Comparison of ENCODE assay signal across 8 cellular contexts in the genomic region with DNA sequence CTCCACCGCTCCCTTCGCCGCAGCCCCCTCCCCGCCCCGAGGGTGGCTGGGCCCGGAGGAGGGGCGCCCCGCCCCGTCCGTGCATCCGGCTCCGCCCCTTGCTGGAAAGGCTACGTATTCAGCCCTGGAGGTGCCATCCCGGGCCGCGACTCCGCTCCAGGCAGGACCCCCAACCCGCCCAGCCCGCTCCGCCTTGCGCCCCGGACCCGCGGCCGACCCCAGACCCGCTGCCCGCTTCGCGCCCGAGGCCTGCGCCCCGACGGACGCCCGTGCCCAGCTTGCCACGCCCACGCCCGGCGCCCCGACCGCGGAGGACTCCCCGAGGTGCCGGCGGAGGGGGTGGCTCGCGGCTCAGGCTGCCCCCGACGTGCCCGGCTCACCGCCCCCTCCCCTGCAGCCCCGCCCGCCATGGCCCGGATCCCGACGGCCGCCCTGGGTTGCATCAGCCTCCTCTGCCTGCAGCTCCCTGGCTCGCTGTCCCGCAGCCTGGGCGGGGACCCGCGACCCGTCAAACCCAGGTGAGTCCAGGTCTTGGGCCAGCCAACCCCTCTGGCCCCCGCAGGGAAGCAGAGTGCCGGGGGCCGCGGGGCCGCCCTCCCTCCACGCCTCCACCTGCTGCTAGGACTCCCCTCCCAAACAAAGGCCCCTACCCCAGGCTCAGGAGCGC. TPM values are rescaled to one million over a fixed set of nuclear protein-coding genes. Genes with fewer than 3 reads are reported as not detected.
A peak's percentile ranks its signal among the peaks of the same experiment; 100 is the strongest.
DNase-seq lines count a peak whose midpoint lies in the region; ATAC-seq lines count a peak whose summit lies in the region.

A gene with protein sequence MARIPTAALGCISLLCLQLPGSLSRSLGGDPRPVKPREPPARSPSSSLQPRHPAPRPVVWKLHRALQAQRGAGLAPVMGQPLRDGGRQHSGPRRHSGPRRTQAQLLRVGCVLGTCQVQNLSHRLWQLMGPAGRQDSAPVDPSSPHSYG (plus strand): TSS at position 104 of the 667 bp plus-strand sequence. CDS start 305 bp downstream, at position 409.

- ATAC-seq in HG02852 (IDR thresholded peaks at IDR 0.05; ENCODE audit: unreplicated experiment) (no peak), HG02759 (IDR thresholded peaks at IDR 0.05; ENCODE audit: unreplicated experiment) (no peak)

- H3K4me1 ChIP-seq in duodenal mucosa (ENCODE audit: control insufficient read depth in 1 of 2, insufficient read depth in 2 of 2, low read length in 2 of 2) (peaks cover 26 to 41% of the 10 kb centered on the region in 2 donors), mucosa of stomach (ENCODE audit: control insufficient read depth, insufficient read depth, low read length) (peaks cover 28% of the 10 kb centered on the region), thymus (ENCODE audit: control insufficient read depth, insufficient read depth, low read length) (peaks cover 8% of the 10 kb centered on the region)

- H3K27ac ChIP-seq in duodenal mucosa (ENCODE audit: low read depth, low read length) (peak within 1 kb of the TSS; percentile 20), thymus (ENCODE audit: low read depth) (no peak within 1 kb of the TSS)

- H3K36me3 ChIP-seq in H7 (replicated peaks; ENCODE audit: control insufficient read depth, insufficient read depth, low read length) (no peaks in the 10 kb centered on the region; the same call in 1 of the 2 replicates), duodenal mucosa (ENCODE audit: control insufficient read depth in 1 of 2, insufficient read depth in 2 of 2, low read length in 2 of 2) (no peaks in the 10 kb centered on the region), mucosa of stomach (ENCODE audit: control insufficient read depth, insufficient read depth, low read length) (no peaks in the 10 kb centered on the region), thymus (ENCODE audit: control insufficient read depth, insufficient read depth) (no peaks in the 10 kb centered on the region)

- peaks cover 17% of the 10 kb centered on the region for H3K27me3 ChIP-seq in H7 (ENCODE audit: control insufficient read depth, insufficient read depth, low read length)
- peaks cover 5 to 9% of the 10 kb centered on the region in 2 donors for H3K27me3 ChIP-seq in duodenal mucosa (ENCODE audit: control insufficient read depth in 1 of 2, insufficient read depth in 2 of 2, low read length in 2 of 2)
- H3K27me3 ChIP-seq in mucosa of stomach (ENCODE audit: control insufficient read depth, insufficient read depth, low read length): peaks cover 29% of the 10 kb centered on the region
- H3K27me3 ChIP-seq in thymus (ENCODE audit: control insufficient read depth, insufficient read depth): peaks cover 37% of the 10 kb centered on the region

- H3K9ac ChIP-seq in duodenal mucosa (ENCODE audit: low read depth in 1 of 2, low read length in 2 of 2): peak within 1 kb of the TSS; percentile 54 to 57
- H3K9ac ChIP-seq in mucosa of stomach (ENCODE audit: low read length): peak within 1 kb of the TSS; percentile 70

- DNase-seq in H7 (peak; percentile 100), SKM-1 treated with dmso at 0.1 percent for 144 hours (lab: John Stamatoyannopoulos, UW; ENCODE audit: unreplicated experiment) (no peak)
- DNase-seq in activated CD4-positive, alpha-beta T cell treated with anti-CD3 and anti-CD28 coated beads for 24 hours (ENCODE audit: low read depth in 2 of 2): peak; percentile 49 to 57

- 5% methylated on average over 70 of the region's 70 CpGs for WGBS in thymus

- H3K9me3 ChIP-seq in duodenal mucosa (ENCODE audit: control insufficient read depth in 1 of 2, low read length in 2 of 2) (no peaks in the 10 kb centered on the region), mucosa of stomach (ENCODE audit: control insufficient read depth, low read length) (no peaks in the 10 kb centered on the region), thymus (ENCODE audit: control insufficient read depth) (no peaks in the 10 kb centered on the region)

- H3K4me3 ChIP-seq in H7 (ENCODE audit: insufficient read depth, low read depth, low read length): peak within 1 kb of the TSS; percentile 71
- H3K4me3 ChIP-seq in duodenal mucosa (ENCODE audit: low read depth in 1 of 2, low read length in 2 of 2): peak within 1 kb of the TSS; percentile 61 to 62
- H3K4me3 ChIP-seq in mucosa of stomach (ENCODE audit: low read length): peak within 1 kb of the TSS; percentile 41
- peak within 1 kb of the TSS; percentile 64 for H3K4me3 ChIP-seq in thymus (ENCODE audit: low read length)

RNA-seq across cellular contexts. Expression of the gene that starts here (rescaled TPM):
- 3.0 and 3.2 TPM in 2 replicates for total RNA-seq in H7 (2014; rRNA removed; shearing (Covaris generic))
- polyA plus RNA-seq in thymus: 1.4 TPM
